Comparison of ENCODE assay signal across 21 cellular contexts in the genomic region with DNA sequence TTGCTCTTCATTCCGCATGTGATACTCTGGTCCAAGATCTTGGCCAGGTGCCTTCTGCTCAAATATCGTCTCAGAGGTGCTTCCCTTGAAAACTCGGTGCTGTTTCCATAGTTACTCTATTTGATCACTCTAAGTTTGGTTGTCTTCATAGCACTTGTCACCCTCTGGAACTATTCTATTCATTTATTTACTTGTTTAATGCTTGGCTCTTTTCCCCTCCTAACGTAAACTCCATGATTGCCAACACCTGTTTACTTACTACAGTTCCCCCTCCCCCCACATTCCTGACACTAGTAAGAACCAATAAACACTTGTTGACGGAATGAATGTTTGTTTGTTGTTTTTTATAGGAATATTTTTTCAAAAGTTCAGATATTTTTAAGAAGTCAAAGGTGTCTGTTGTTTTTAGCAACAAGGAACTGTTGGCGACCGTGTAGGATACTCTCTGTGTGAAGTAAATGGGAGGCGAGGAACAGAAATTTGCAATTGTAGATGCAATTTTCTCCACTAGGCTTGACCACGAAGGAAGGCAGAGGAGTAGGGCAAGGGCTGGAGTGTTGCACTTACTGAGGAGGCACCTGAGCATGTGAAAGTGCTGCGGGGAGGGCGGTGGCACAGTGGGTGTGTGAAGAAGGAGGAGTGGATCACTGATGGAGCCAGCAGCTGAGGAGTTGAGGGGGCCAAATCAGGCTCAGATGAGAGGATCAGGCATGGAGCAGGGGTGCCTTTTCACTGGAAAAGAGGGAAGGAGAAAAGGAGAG. TPM values are rescaled to one million over a fixed set of nuclear protein-coding genes. Genes with fewer than 3 reads are reported as not detected.
A peak's percentile ranks its signal among the peaks of the same experiment; 100 is the strongest.
DNase-seq lines count a peak whose midpoint lies in the region; ATAC-seq and TF ChIP-seq lines count a peak whose summit lies in the region.
"Had no signal": no experiment of that assay in that cellular context is flagged by ENCODE, and none has a peak within 500 bp of the region (broad histone marks: within the 10 kb centered on the region; RNA-seq: fewer than 3 reads in every experiment).

No MANE protein-coding gene starts in this region.

- TF ChIP-seq CTCF in GM23338 (conservative IDR thresholded peaks at IDR 0.05; ENCODE audit: low read depth in 2 of 2) (no peak), WTC11 (IDR thresholded peaks at IDR 0.05) (no peak), ovary (IDR thresholded peaks at IDR 0.05) (no peak), OCI-LY7 (conservative IDR thresholded peaks at IDR 0.05; ENCODE audit: low read length) (no peak)

- H3K4me1 ChIP-seq in GM23338 (ENCODE audit: insufficient read depth) (no peaks in the 10 kb centered on the region), mesenchymal stem cell (ENCODE audit: control insufficient read depth, insufficient read depth, low read depth, low read length) (no peaks in the 10 kb centered on the region), ovary (ENCODE audit: insufficient read depth) (peaks cover 3% of the 10 kb centered on the region), OCI-LY7 (ENCODE audit: insufficient read depth, low read length, poor library complexity, severe bottlenecking) (no peaks in the 10 kb centered on the region)
- H3K4me1 ChIP-seq: A549 had no signal

- H3K4me2 ChIP-seq in GM23338: peak overlapping the region; percentile 14; the same call in 1 of the 2 replicates
- H3K4me2 ChIP-seq in mesenchymal stem cell (ENCODE audit: low read length, poor library complexity, severe bottlenecking): no peak overlapping the region
- H3K4me2 ChIP-seq in OCI-LY7 (ENCODE audit: low read length): no peak overlapping the region
- H3K4me2 ChIP-seq: A549, PC-9 had no signal

- no peak overlapping the region for H3K27ac Mint-ChIP-seq in GM23338
- no peak overlapping the region for H3K27ac Mint-ChIP-seq in WTC11
- H3K27ac Mint-ChIP-seq: B cell, T-helper 17 cell had no signal

- H4K20me1 ChIP-seq in GM23338 (replicated peaks; ENCODE audit: insufficient read depth) (no peaks in the 10 kb centered on the region), OCI-LY7 (ENCODE audit: insufficient read depth, low read length) (no peaks in the 10 kb centered on the region)

- H3K18ac ChIP-seq in mesenchymal stem cell (ENCODE audit: low read depth in 1 of 2, low read length in 2 of 2): no peak overlapping the region

- intact Hi-C loops in ovary (cut with DNase I) (no loop called here), OCI-LY7 (cut with micrococcal nuclease; ENCODE audit: unreplicated experiment) (no loop called here)

- no peaks in the 10 kb centered on the region for H3K9me3 Mint-ChIP-seq in GM23338
- H3K9me3 Mint-ChIP-seq in WTC11: 0 out of 2 replicates have a peak, but pooled peaks cover 6% of the 10 kb centered on the region

- H3K27me3 ChIP-seq in GM23338 (ENCODE audit: insufficient read depth): no peaks in the 10 kb centered on the region
- peaks cover 13 to 30% of the 10 kb centered on the region in 2 experiments for H3K27me3 ChIP-seq in mesenchymal stem cell (ENCODE audit: control insufficient read depth in 1 of 2, insufficient read depth in 1 of 2, low read length in 2 of 2)
- H3K27me3 ChIP-seq in ovary: no peaks in the 10 kb centered on the region

- no peak overlapping the region for H3K27ac ChIP-seq in GM23338 (ENCODE audit: low read depth)
- no peak overlapping the region for H3K27ac ChIP-seq in mesenchymal stem cell (ENCODE audit: low read length, poor library complexity, severe bottlenecking)
- no peak overlapping the region for H3K27ac ChIP-seq in ovary
- H3K27ac ChIP-seq in OCI-LY7 (ENCODE audit: low read depth, low read length, poor library complexity, severe bottlenecking): no peak overlapping the region
- H3K27ac ChIP-seq: A549, PC-9, RWPE1, SK-N-MC had no signal

- no peak overlapping the region for H4K8ac ChIP-seq in mesenchymal stem cell (ENCODE audit: low read length)

- POLR2A ChIA-PET in WTC11 (lab: Charles Lee) (no interaction called here), OCI-LY7 (lab: Charles Lee) (interaction anchor here (0.6 to 0.8 kb wide), 2 partner anchors 85 to 108 kb away, joined by 3 read pairs; no protein-coding TSS in a partner anchor)

- H3K9me2 ChIP-seq in GM23338 (ENCODE audit: insufficient read depth) (peaks cover 10% of the 10 kb centered on the region; the same call in 1 of the 2 replicates), OCI-LY7 (ENCODE audit: insufficient read depth, low read length) (no peaks in the 10 kb centered on the region)

- H3K79me2 ChIP-seq in GM23338 (replicated peaks; ENCODE audit: insufficient read depth) (no peaks in the 10 kb centered on the region), OCI-LY7 (ENCODE audit: insufficient read depth, low read depth, low read length) (no peaks in the 10 kb centered on the region)

- H2BK120ac ChIP-seq in mesenchymal stem cell (ENCODE audit: low read depth, low read length): no peak overlapping the region

- H3K23ac ChIP-seq in mesenchymal stem cell (ENCODE audit: low read length in 2 of 2): no peak overlapping the region

- no peaks in the 10 kb centered on the region for H3F3A ChIP-seq in GM23338 (replicated peaks; ENCODE audit: low read depth)

- no peaks in the 10 kb centered on the region for H3K79me1 ChIP-seq in mesenchymal stem cell (replicated peaks; ENCODE audit: low read length, poor library complexity, severe bottlenecking)

- DNase-seq in NCI-H2029 treated with DMSO at 0.1 percent for 48 hours (lab: John Stamatoyannopoulos, UW) (peak; percentile 7), NCI-H2029 (lab: John Stamatoyannopoulos, UW) (no peak), GM23338 (ENCODE audit: low spot score) (peak; percentile 40), WTC11 (ENCODE audit: low spot score) (no peak), mesenchymal stem cell (no peak), ovary (no peak), OCI-LY7 (ENCODE audit: low spot score) (no peak)
- DNase-seq: NCI-H1092 treated with DMSO at 0.1 percent for 48 hours, NCI-H1694, NCI-H2107, NCI-H345, NCI-H524, PC-9, SHP77 treated with DMSO at 0.1 percent for 48 hours, SW 1271, T-helper 17 cell had no signal

- H3K9ac ChIP-seq in mesenchymal stem cell (ENCODE audit: low read length): no peak overlapping the region

- H2AK5ac ChIP-seq in mesenchymal stem cell (ENCODE audit: low read length, severe bottlenecking): no peak overlapping the region

- H3K14ac ChIP-seq in mesenchymal stem cell (ENCODE audit: low read length in 2 of 2): no peak overlapping the region

- no TSS peak for BruUV-seq in OCI-LY7 (replicated peaks; lab: Mats Ljungman, UMichigan)

- no peak for TF ChIP-seq POLR2A in ovary (IDR thresholded peaks at IDR 0.05)

- ATAC-seq in GM23338: peak; percentile 47; the same call in 1 of the 3 replicates
- peak; percentile 68 for ATAC-seq in WTC11
- ATAC-seq: A549, T-helper 17 cell had no signal

- no peak overlapping the region for H2BK12ac ChIP-seq in mesenchymal stem cell (ENCODE audit: low read length in 2 of 2)

- H3K36me3 ChIP-seq in GM23338 (ENCODE audit: insufficient read depth) (no peaks in the 10 kb centered on the region), mesenchymal stem cell (ENCODE audit: control insufficient read depth in 1 of 2, insufficient read depth in 2 of 2, low read depth in 1 of 2, low read length in 2 of 2) (no peaks in the 10 kb centered on the region), ovary (no peaks in the 10 kb centered on the region), OCI-LY7 (ENCODE audit: insufficient read depth, low read length) (no peaks in the 10 kb centered on the region)

- no peak overlapping the region for H3K4ac ChIP-seq in mesenchymal stem cell (ENCODE audit: low read depth in 1 of 2, low read length in 2 of 2)

- H3K4me1 Mint-ChIP-seq in GM23338 (peaks cover 14% of the 10 kb centered on the region), WTC11 (peaks cover 15% of the 10 kb centered on the region)
- H3K4me1 Mint-ChIP-seq: B cell, CD14-positive monocyte had no signal

- no peak for TF ChIP-seq EP300 in ovary (IDR thresholded peaks at IDR 0.05)

- H2AFZ ChIP-seq in GM23338: peak overlapping the region; percentile 9; the same call in 1 of the 2 replicates
- H2AFZ ChIP-seq in mesenchymal stem cell (ENCODE audit: low read depth, low read length): no peak overlapping the region
- no peak overlapping the region for H2AFZ ChIP-seq in OCI-LY7 (ENCODE audit: low read length)
- H2AFZ ChIP-seq: PC-9 had no signal

- H3K36me3 Mint-ChIP-seq in GM23338 (ENCODE audit: low read depth) (no peaks in the 10 kb centered on the region), WTC11 (no peaks in the 10 kb centered on the region)
- H3K36me3 Mint-ChIP-seq: CD14-positive monocyte had no signal

- H3K4me3 ChIP-seq in GM23338: no peak overlapping the region
- no peak overlapping the region for H3K4me3 ChIP-seq in mesenchymal stem cell (ENCODE audit: insufficient read depth in 1 of 2, low read depth in 1 of 2, low read length in 2 of 2)
- H3K4me3 ChIP-seq in ovary: no peak overlapping the region
- no peak overlapping the region for H3K4me3 ChIP-seq in OCI-LY7 (ENCODE audit: low read depth, low read length, poor library complexity, severe bottlenecking)
- H3K4me3 ChIP-seq: A549, PC-9, SK-N-MC had no signal

- CTCF ChIA-PET in WTC11 (lab: Charles Lee) (no interaction called here), OCI-LY7 (lab: Charles Lee; ENCODE audit: unreplicated experiment) (no interaction called here)

- no peak overlapping the region for H3K4me3 Mint-ChIP-seq in GM23338
- no peak overlapping the region for H3K4me3 Mint-ChIP-seq in WTC11
- H3K4me3 Mint-ChIP-seq: B cell, CD14-positive monocyte, T-helper 17 cell had no signal

- peak overlapping the region; percentile 59 for H4K91ac ChIP-seq in mesenchymal stem cell (ENCODE audit: low read length)

- 71% methylated on average over 11 of the region's 11 CpGs for WGBS in mesenchymal stem cell
- 48 to 55% (median 48%) methylated on average over 11 of the region's 11 CpGs for WGBS in ovary, 3 donors

- H2BK5ac ChIP-seq in mesenchymal stem cell (ENCODE audit: low read depth, low read length, poor library complexity, severe bottlenecking): no peak overlapping the region

- H3K27me3 Mint-ChIP-seq in GM23338 (ENCODE audit: insufficient read depth, low read depth, poor library complexity): peaks cover 6% of the 10 kb centered on the region
- H3K27me3 Mint-ChIP-seq in WTC11 (ENCODE audit: low read depth): peaks cover 9% of the 10 kb centered on the region

- no peak overlapping the region for H2BK15ac ChIP-seq in mesenchymal stem cell (ENCODE audit: low read depth, poor library complexity, severe bottlenecking)

- no peaks in the 10 kb centered on the region for H3K9me3 ChIP-seq in mesenchymal stem cell (ENCODE audit: control insufficient read depth, low read length)
- no peaks in the 10 kb centered on the region for H3K9me3 ChIP-seq in ovary
- H3K9me3 ChIP-seq in OCI-LY7 (ENCODE audit: low read length): no peaks in the 10 kb centered on the region
- H3K9me3 ChIP-seq: A549 had no signal

TF ChIP-seq in WTC11, 78 proteins besides CTCF, POLR2A, EP300 and RAD21 (continues in another document):
- no peak for TF ChIP-seq TCF7 (CRISPR knock-in tag; IDR thresholded peaks at IDR 0.05; ENCODE audit: low read depth)

RNA-seq across cellular contexts. Expression of a gene that starts 48.4 kb away (rescaled TPM):
- total RNA-seq in GM23338 (2014; rRNA removed; shearing (Covaris generic)): not detected in 2 replicates
- polyA plus RNA-seq in GM23338 (2016; fragmentation: Nextera tagmentation; extraction: Ambion mirVana) (not detected in 2 replicates), ovary (1 to 10 TPM in 1 of 2 donors, under 1 TPM in 1; 0.68 to 1.0 TPM)
- total RNA-seq in WTC11 (2021) (0.13 to 0.39 TPM in 2 of 3 replicates, not detected in the other), ovary (under 1 TPM in 6 of 7 donors, not detected in 1; 0.07 to 0.72 (median 0.22) TPM), OCI-LY7 (2022) (not detected in 2 replicates)
- polyA plus RNA-seq in mesenchymal stem cell (2013, experiment 1 of 2): under 0.01 TPM
- not detected for polyA plus RNA-seq in mesenchymal stem cell (2013, experiment 2 of 2)
- not detected in 2 replicates for total RNA-seq in OCI-LY7 (2014; rRNA removed; shearing (Covaris generic))
- total RNA-seq: B cell, PC-9, T-helper 17 cell had no signal
- polyA plus RNA-seq: CD14-positive monocyte had no signal

Comparison
In these comparisons a context has a peak if more than half of its experiments do, and no peak if none do; other contexts are left out.
1. DNase-seq: peak in NCI-H2029 treated with DMSO at 0.1 percent for 48 hours (single experiment) and GM23338 (single experiment); none in NCI-H2029 (single experiment), WTC11 (single experiment), mesenchymal stem cell (single experiment), ovary (0 of 5) and OCI-LY7 (single experiment).